ENCODE assay signal across 11 cellular contexts in genomic region chr10:117652228-117653169, GRCh38.
DNase-seq lines count a peak whose midpoint lies in the region; ATAC-seq and TF ChIP-seq lines count a peak whose summit lies in the region.
"Had no signal": no experiment of that assay in that cellular context is flagged by ENCODE, and none has a peak within 500 bp of the region (broad histone marks: within the 10 kb centered on the region; RNA-seq: fewer than 3 reads in every experiment).

No MANE protein-coding gene starts in this region.

- H3K27ac ChIP-seq in ACC112 (ENCODE audit: low read depth, low read length) = peak overlapping the region; percentile 36
- peak overlapping the region; percentile 80 for H3K27ac ChIP-seq in PC-9
- H3K27ac ChIP-seq in SK-N-SH (ENCODE audit: low read depth in 2 of 2, low read length in 1 of 2) = no peak overlapping the region
- H3K27ac ChIP-seq in WERI-Rb-1 = no peak overlapping the region
- H3K27ac ChIP-seq: heart right ventricle had no signal

- H3K79me2 ChIP-seq in ACC112 (ENCODE audit: control insufficient read depth, insufficient read depth, low read length, unreplicated experiment) (no peaks in the 10 kb centered on the region), PC-9 (ENCODE audit: low read depth) (no peaks in the 10 kb centered on the region), SK-N-SH (ENCODE audit: insufficient read depth) (no peaks in the 10 kb centered on the region)

- CTCF ChIA-PET in PC-9 (lab: Charles Lee) (interaction anchor here (0.7 kb wide), 1 partner anchor 613 kb away, joined by 4 read pairs; no protein-coding TSS in a partner anchor), SK-N-SH (lab: Yijun Ruan, JAX) (no interaction called here)

- 11% methylated on average over 3 of the region's 3 CpGs for WGBS in SK-N-SH (ENCODE audit: low lambda C conversion rate)

- intact Hi-C loops in PC-9 (cut with micrococcal nuclease; ENCODE audit: unreplicated experiment) = no loop called here

- H3K27me3 ChIP-seq in ACC112 (ENCODE audit: insufficient read depth, low read length) (0 out of 2 replicates have a peak, but pooled peaks cover 3% of the 10 kb centered on the region), PC-9 (ENCODE audit: insufficient read depth, low read depth) (no peaks in the 10 kb centered on the region), SK-N-SH (ENCODE audit: insufficient read depth) (no peaks in the 10 kb centered on the region), WERI-Rb-1 (ENCODE audit: insufficient read depth, low read depth, severe bottlenecking) (peaks cover 26% of the 10 kb centered on the region)
- H3K27me3 ChIP-seq: heart right ventricle had no signal

- no peak for TF ChIP-seq EP300 in SK-N-SH (IDR thresholded peaks at IDR 0.05; ENCODE audit: borderline replicate concordance in 1 of 2, low read depth in 1 of 2, low read length in 1 of 2)

- H2AFZ ChIP-seq in ACC112 (ENCODE audit: low read length, unreplicated experiment) (no peak overlapping the region), PC-9 (0 out of 2 replicates have a peak overlapping the region, but pooled peaks have one; percentile 28), SK-N-SH (ENCODE audit: low read depth) (no peak overlapping the region)

- peak overlapping the region; percentile 54; the same call in 1 of the 2 replicates for H3K4me2 ChIP-seq in PC-9
- H3K4me2 ChIP-seq in SK-N-SH = no peak overlapping the region

- TF ChIP-seq CTCF in PC-9 (conservative IDR thresholded peaks at IDR 0.05) = no peak
- TF ChIP-seq CTCF in SK-N-SH (IDR thresholded peaks at IDR 0.05) = no peak
- TF ChIP-seq CTCF in WERI-Rb-1 (IDR thresholded peaks at IDR 0.05; ENCODE audit: low read depth, low read length) = no peak

- no peaks in the 10 kb centered on the region for H3F3A ChIP-seq in PC-9 (ENCODE audit: insufficient read depth, low read depth)
- no peaks in the 10 kb centered on the region for H3F3A ChIP-seq in SK-N-SH (replicated peaks; ENCODE audit: insufficient read depth)

- H3K4me3 ChIP-seq in ACC112 (ENCODE audit: low read depth, low read length) (no peak overlapping the region), PC-9 (no peak overlapping the region), SK-N-SH (ENCODE audit: low read depth in 2 of 2, low read length in 1 of 2) (no peak overlapping the region), WERI-Rb-1 (ENCODE audit: low read depth, low read length) (no peak overlapping the region)
- H3K4me3 ChIP-seq: heart right ventricle had no signal

- peaks cover 5% of the 10 kb centered on the region for H3K4me1 ChIP-seq in ACC112 (ENCODE audit: control insufficient read depth, insufficient read depth, low read length, unreplicated experiment)
- H3K4me1 ChIP-seq in PC-9 (replicated peaks; ENCODE audit: insufficient read depth) = peaks cover 21% of the 10 kb centered on the region
- no peaks in the 10 kb centered on the region for H3K4me1 ChIP-seq in SK-N-SH (ENCODE audit: control insufficient read depth in 1 of 2, insufficient read depth in 2 of 2, low read depth in 1 of 2, low read length in 1 of 2)
- H3K4me1 ChIP-seq: heart right ventricle had no signal

- H3K9me2 ChIP-seq in PC-9 (ENCODE audit: insufficient read depth) (no peaks in the 10 kb centered on the region), SK-N-SH (no peaks in the 10 kb centered on the region)

- H3K36me3 ChIP-seq in ACC112 (ENCODE audit: insufficient read depth, low read length) (no peaks in the 10 kb centered on the region), PC-9 (ENCODE audit: low read depth) (no peaks in the 10 kb centered on the region), SK-N-SH (replicated peaks in 1 of 2; ENCODE audit: control insufficient read depth in 1 of 2, insufficient read depth in 2 of 2, low read length in 1 of 2) (no peaks in the 10 kb centered on the region), WERI-Rb-1 (no peaks in the 10 kb centered on the region)
- H3K36me3 ChIP-seq: heart right ventricle had no signal

- no TSS peak for BruUV-seq in PC-9 (replicated peaks; lab: Mats Ljungman, UMichigan)

- POLR2A ChIA-PET in PC-9 (lab: Charles Lee; ENCODE audit: unreplicated experiment) (no interaction called here), SK-N-SH (lab: Yijun Ruan, JAX) (no interaction called here)

- H4K20me1 ChIP-seq in PC-9 (ENCODE audit: insufficient read depth) = no peaks in the 10 kb centered on the region
- H4K20me1 ChIP-seq in SK-N-SH (ENCODE audit: insufficient read depth) = no peaks in the 10 kb centered on the region

- no peak for TF ChIP-seq RAD21 in SK-N-SH (IDR thresholded peaks at IDR 0.05; ENCODE audit: low read length)

- no peaks in the 10 kb centered on the region for H3K9me3 ChIP-seq in PC-9 (ENCODE audit: insufficient read depth, low read depth)
- no peaks in the 10 kb centered on the region for H3K9me3 ChIP-seq in SK-N-SH
- peaks cover 6% of the 10 kb centered on the region for H3K9me3 ChIP-seq in WERI-Rb-1 (ENCODE audit: severe bottlenecking)

- no peak overlapping the region for H3K9ac ChIP-seq in SK-N-SH

- DNase-seq in PC-9 (no peak), NK-92 (lab: John Stamatoyannopoulos, UW; ENCODE audit: unreplicated experiment) (no peak), SK-N-SH (no peak), WERI-Rb-1 (no peak)
- DNase-seq: heart right ventricle; naive thymus-derived CD8-positive, alpha-beta T cell; RPMI8226 had no signal

- ATAC-seq in GM19372 (IDR thresholded peaks at IDR 0.05; ENCODE audit: low read depth, unreplicated experiment) = peak; percentile 4
- peak; percentile 25 for ATAC-seq in HG02884 (IDR thresholded peaks at IDR 0.05; ENCODE audit: unreplicated experiment)
- no peak for ATAC-seq in HG03521 (IDR thresholded peaks at IDR 0.05; ENCODE audit: unreplicated experiment)
- ATAC-seq: heart right ventricle; naive thymus-derived CD8-positive, alpha-beta T cell had no signal

TF ChIP-seq in SK-N-SH, 30 proteins besides CTCF, POLR2A, EP300 and RAD21:
- TF ChIP-seq IRF3 (IDR thresholded peaks at IDR 0.05; ENCODE audit: low read depth, low read length) (no peak), MEF2A (IDR thresholded peaks at IDR 0.05; ENCODE audit: borderline replicate concordance, low read depth) (no peak), TAF1 (IDR thresholded peaks at IDR 0.05; ENCODE audit: borderline replicate concordance, low read depth, low read length) (no peak)

Comparison
In these comparisons a context has a peak if more than half of its experiments do, and no peak if none do; other contexts are left out.
1. H3K27ac ChIP-seq: peak in ACC112 (single experiment) and PC-9 (single experiment); none in SK-N-SH (0 of 2) and WERI-Rb-1 (single experiment).